Comparison of ENCODE assay signal across 10 cellular contexts in the genomic region with DNA sequence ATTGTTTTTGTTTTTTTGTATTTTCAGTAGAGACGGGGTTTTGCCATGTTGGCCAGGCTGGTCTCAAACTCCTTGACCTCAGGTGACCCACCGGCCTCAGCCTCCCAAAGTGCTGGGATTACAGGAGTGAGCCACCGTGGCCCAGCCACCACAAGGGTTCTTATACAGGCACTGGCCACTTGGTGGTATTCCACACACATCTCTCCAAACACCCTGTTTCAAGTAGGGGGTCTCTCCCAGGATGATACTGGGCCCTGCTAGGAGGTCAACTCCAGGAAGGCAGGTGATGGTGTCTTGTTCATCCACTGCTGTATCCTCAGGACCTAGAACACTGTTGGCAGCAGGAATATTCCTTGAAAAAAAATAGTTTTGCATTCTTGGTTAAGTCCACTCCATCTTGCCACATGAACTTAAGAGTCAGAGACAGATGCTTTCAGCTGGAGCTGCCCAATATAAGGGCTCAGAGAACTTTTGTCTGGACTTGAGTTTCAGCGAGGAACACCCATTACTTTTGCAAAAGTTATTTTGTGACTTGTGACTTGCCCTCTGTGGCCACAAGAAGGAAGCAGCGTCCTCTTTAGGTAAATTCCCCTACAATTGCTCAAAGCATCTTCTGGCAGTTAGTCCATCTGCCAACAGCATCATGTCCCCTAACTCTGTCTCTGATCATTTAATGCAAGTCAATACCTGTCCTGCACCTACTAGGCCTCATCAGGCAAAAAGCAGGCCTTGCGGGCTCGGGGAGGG. TPM values are rescaled to one million over a fixed set of nuclear protein-coding genes. Genes with fewer than 3 reads are reported as not detected.
DNase-seq lines count a peak whose midpoint lies in the region; ATAC-seq and TF ChIP-seq lines count a peak whose summit lies in the region.
"Had no signal": no experiment of that assay in that cellular context is flagged by ENCODE, and none has a peak within 500 bp of the region (broad histone marks: within the 10 kb centered on the region; RNA-seq: fewer than 3 reads in every experiment).

No MANE protein-coding gene starts in this region.

- DNase-seq in SK-N-SH (no peak), esophagus squamous epithelium (lab: John Stamatoyannopoulos, UW) (no peak), suprapubic skin (ENCODE audit: low spot score in 2 of 2) (no peak), globus pallidus (ENCODE audit: low spot score) (no peak), CD14-positive monocyte (ENCODE audit: low spot score) (no peak), activated T-cell treated with anti-CD3 and anti-CD28 coated beads for 4 hours (no peak)
- DNase-seq: NCI-H2171; stimulated activated CD4-positive, alpha-beta T cell treated with anti-CD3 and anti-CD28 coated beads, Interleukin-2, amount 100 ng/mL, for 24 hours had no signal

- H3K79me2 ChIP-seq in SK-N-SH (ENCODE audit: insufficient read depth) (no peaks in the 10 kb centered on the region), OCI-LY1 (ENCODE audit: insufficient read depth, low read length) (no peaks in the 10 kb centered on the region)

- H3K9me3 Mint-ChIP-seq in CD14-positive monocyte: peaks cover 0 to 2% (median 0%) of the 10 kb centered on the region in 7 donors

- H4K20me1 ChIP-seq in SK-N-SH (ENCODE audit: insufficient read depth) (no peaks in the 10 kb centered on the region), OCI-LY1 (ENCODE audit: insufficient read depth, low read length) (no peaks in the 10 kb centered on the region)

- H3F3A ChIP-seq in SK-N-SH (replicated peaks; ENCODE audit: insufficient read depth) (peaks cover 42% of the 10 kb centered on the region), OCI-LY1 (ENCODE audit: insufficient read depth, low read length) (no peaks in the 10 kb centered on the region; the same call in 1 of the 2 replicates)

- H3K27ac ChIP-seq in SK-N-SH (ENCODE audit: low read depth in 2 of 2, low read length in 1 of 2) (peak overlapping the region in 1 of 2 experiments; percentile 79; a peak in 2 of 4 replicates), OCI-LY1 (ENCODE audit: low read depth, low read length, poor library complexity, severe bottlenecking) (peak overlapping the region; percentile 82), esophagus squamous epithelium (peak overlapping the region; percentile 83 to 91 (median 89)), suprapubic skin (peak overlapping the region; percentile 84)

- CTCF ChIA-PET in SK-N-SH (lab: Yijun Ruan, JAX): interaction anchor here (1.6 to 9.3 kb wide), 2 partner anchors 8 to 100 kb away, joined by 4 to 115 read pairs; a partner anchor contains a TSS

- H2AFZ ChIP-seq in SK-N-SH (ENCODE audit: low read depth): peak overlapping the region; percentile 88; the same call in 1 of the 2 replicates
- H2AFZ ChIP-seq in OCI-LY1 (ENCODE audit: low read length): no peak overlapping the region

- no peak for ATAC-seq in SK-N-SH treated with all-trans-retinoic acid at 6 μM for 48 hours

- H3K9me3 ChIP-seq in SK-N-SH (no peaks in the 10 kb centered on the region), OCI-LY1 (ENCODE audit: low read length) (no peaks in the 10 kb centered on the region), esophagus squamous epithelium (no peaks in the 10 kb centered on the region), suprapubic skin (no peaks in the 10 kb centered on the region)

- peak overlapping the region in 2 of 7 donors; percentile 37 to 52 for H3K27ac Mint-ChIP-seq in CD14-positive monocyte

- peaks cover 15% of the 10 kb centered on the region for H3K4me1 Mint-ChIP-seq in CD14-positive monocyte

- H3K9ac ChIP-seq in SK-N-SH (peak overlapping the region; percentile 62), OCI-LY1 (ENCODE audit: low read length) (peak overlapping the region; percentile 3; the same call in 1 of the 2 replicates)

- TF ChIP-seq EP300 in SK-N-SH (IDR thresholded peaks at IDR 0.05; ENCODE audit: borderline replicate concordance in 1 of 2, low read depth in 1 of 2, low read length in 1 of 2): no peak
- TF ChIP-seq EP300 in suprapubic skin (IDR thresholded peaks at IDR 0.05): no peak

- H3K36me3 Mint-ChIP-seq in CD14-positive monocyte: no peaks in the 10 kb centered on the region

- TF ChIP-seq POLR2A in esophagus squamous epithelium (IDR thresholded peaks at IDR 0.05) (no peak), suprapubic skin (IDR thresholded peaks at IDR 0.05) (no peak)

- no peak; the same call in 1 of the 2 replicates for TF ChIP-seq CTCF in SK-N-SH (IDR thresholded peaks at IDR 0.05)
- TF ChIP-seq CTCF in OCI-LY1 (IDR thresholded peaks at IDR 0.05; ENCODE audit: low read length): peak; percentile 24; the same call in 1 of the 2 replicates
- TF ChIP-seq CTCF in esophagus squamous epithelium (IDR thresholded peaks at IDR 0.05): no peak
- no peak for TF ChIP-seq CTCF in suprapubic skin (IDR thresholded peaks at IDR 0.05)
- TF ChIP-seq CTCF in CD14-positive monocyte (IDR thresholded peaks at IDR 0.05): no peak

- H3K27me3 Mint-ChIP-seq in CD14-positive monocyte (ENCODE audit: low read depth in 3 of 3): peaks cover 2 to 7% (median 6%) of the 10 kb centered on the region in 3 donors

- no peak overlapping the region for H3K4me3 ChIP-seq in SK-N-SH (ENCODE audit: low read depth in 2 of 2, low read length in 1 of 2)
- peak overlapping the region; percentile 9 for H3K4me3 ChIP-seq in OCI-LY1 (ENCODE audit: low read depth, low read length, poor library complexity, severe bottlenecking)
- no peak overlapping the region for H3K4me3 ChIP-seq in esophagus squamous epithelium
- H3K4me3 ChIP-seq in suprapubic skin: no peak overlapping the region

- POLR2A ChIA-PET in SK-N-SH (lab: Yijun Ruan, JAX): no interaction called here

- WGBS in SK-N-SH (ENCODE audit: low lambda C conversion rate): 89% methylated on average over 7 of the region's 7 CpGs
- 22 to 51% methylated on average over 2 to 7 of the region's 7 CpGs for WGBS in esophagus squamous epithelium, 2 donors
- WGBS in suprapubic skin: 54% methylated on average over 7 of the region's 7 CpGs

- H3K4me2 ChIP-seq in SK-N-SH (peak overlapping the region; percentile 46; the same call in 1 of the 2 replicates), OCI-LY1 (ENCODE audit: low read length) (peak overlapping the region; percentile 30; the same call in 1 of the 2 replicates)

- intact Hi-C loops in esophagus squamous epithelium (cut with DNase I): no loop called here
- intact Hi-C loops in CD14-positive monocyte (cut with micrococcal nuclease): loop anchor here (10.0 kb wide), 2 partner anchors 176 to 604 kb away; a partner anchor contains a TSS

- H3K9me2 ChIP-seq in SK-N-SH (no peaks in the 10 kb centered on the region), OCI-LY1 (ENCODE audit: low read depth, low read length) (no peaks in the 10 kb centered on the region)

- no peak overlapping the region for H3K4me3 Mint-ChIP-seq in CD14-positive monocyte

- TF ChIP-seq RAD21 in SK-N-SH (IDR thresholded peaks at IDR 0.05; ENCODE audit: low read length): no peak

- H3K36me3 ChIP-seq in SK-N-SH (replicated peaks in 1 of 2; ENCODE audit: control insufficient read depth in 1 of 2, insufficient read depth in 2 of 2, low read length in 1 of 2): no peaks in the 10 kb centered on the region
- H3K36me3 ChIP-seq in OCI-LY1 (ENCODE audit: insufficient read depth, low read length): no peaks in the 10 kb centered on the region
- H3K36me3 ChIP-seq in esophagus squamous epithelium: no peaks in the 10 kb centered on the region
- no peaks in the 10 kb centered on the region for H3K36me3 ChIP-seq in suprapubic skin

- H3K4me1 ChIP-seq in SK-N-SH (ENCODE audit: control insufficient read depth in 1 of 2, insufficient read depth in 2 of 2, low read depth in 1 of 2, low read length in 1 of 2) (peaks cover 4 to 8% of the 10 kb centered on the region in 2 experiments; a peak in 2 of 4 replicates), OCI-LY1 (ENCODE audit: insufficient read depth, low read length, severe bottlenecking) (peaks cover 45% of the 10 kb centered on the region), esophagus squamous epithelium (peaks cover 21 to 63% (median 28%) of the 10 kb centered on the region in 3 donors), suprapubic skin (peaks cover 41% of the 10 kb centered on the region)

- H3K27me3 ChIP-seq in SK-N-SH (ENCODE audit: insufficient read depth) (no peaks in the 10 kb centered on the region), OCI-LY1 (ENCODE audit: insufficient read depth, low read length) (no peaks in the 10 kb centered on the region), esophagus squamous epithelium (no peaks in the 10 kb centered on the region), suprapubic skin (no peaks in the 10 kb centered on the region)

TF ChIP-seq in SK-N-SH, 30 proteins besides CTCF, POLR2A, EP300 and RAD21:
- no peak for TF ChIP-seq RCOR1 (IDR thresholded peaks at IDR 0.05; ENCODE audit: low read length)
TF ChIP-seq in SK-N-SH: peak in this region for 0.

TF ChIP-seq in SK-N-SH treated with all-trans-retinoic acid at 6 μM for 48 hours, 23 proteins besides CTCF, POLR2A, EP300 and RAD21 (continues in another document):
- no peak for TF ChIP-seq ISL1 (CRISPR knock-in tag; IDR thresholded peaks at IDR 0.05)
- TF ChIP-seq ZC3H10 (CRISPR knock-in tag; IDR thresholded peaks at IDR 0.05): no peak
- TF ChIP-seq PPARA (CRISPR knock-in tag; IDR thresholded peaks at IDR 0.05; ENCODE audit: borderline replicate concordance): no peak
- TF ChIP-seq TOX (CRISPR knock-in tag; IDR thresholded peaks at IDR 0.05; ENCODE audit: borderline replicate concordance): no peak
- TF ChIP-seq OSR1 (CRISPR knock-in tag; IDR thresholded peaks at IDR 0.05): no peak

RNA-seq across cellular contexts. Expression of a gene that starts 7.4 kb away (rescaled TPM):
- 8.0 and 10.4 TPM in 2 replicates for polyA plus RNA-seq in SK-N-SH (2012; rRNA removed)
- 3.8 and 5.6 TPM in 2 replicates for polyA plus RNA-seq in SK-N-SH (2012; cell fraction: cytosol; rRNA removed)
- 35.2 and 38.2 TPM in 2 replicates for polyA plus RNA-seq in SK-N-SH (2012; cell fraction: nucleus; rRNA removed)
- total RNA-seq in esophagus squamous epithelium: 10 to 100 TPM; 10.6 to 26.9 (median 16.2) TPM
- total RNA-seq in suprapubic skin: 100 to 1,000 TPM in 1 of 4 donors, 10 to 100 TPM in 3; 50.9 to 194 (median 73.8) TPM
- 1 to 10 TPM in 1 of 2 donors, under 1 TPM in 1; 0.85 to 1.7 TPM for polyA plus RNA-seq in CD14-positive monocyte

RNA-seq across cellular contexts. Expression of a gene that starts 36.4 kb away (rescaled TPM):
- polyA plus RNA-seq in SK-N-SH (2012; rRNA removed): not detected in 2 replicates
- not detected in 2 replicates for polyA plus RNA-seq in SK-N-SH (2012; cell fraction: cytosol; rRNA removed)
- not detected in 2 replicates for polyA plus RNA-seq in SK-N-SH (2012; cell fraction: nucleus; rRNA removed)
- total RNA-seq in esophagus squamous epithelium: not detected
- not detected for total RNA-seq in suprapubic skin
- under 1 TPM; 0.16 to 0.23 TPM for polyA plus RNA-seq in CD14-positive monocyte
